In genomic region chr6:31740397-31741223, GRCh38 we compare ENCODE assay signal across 6 cellular contexts. TPM values are rescaled to one million over a fixed set of nuclear protein-coding genes. Genes with fewer than 3 reads are reported as not detected.
DNase-seq lines count a peak whose midpoint lies in the region; ATAC-seq and TF ChIP-seq lines count a peak whose summit lies in the region.

No MANE protein-coding gene starts in this region.

- H3K27ac ChIP-seq in mammary epithelial cell (ENCODE audit: insufficient read depth, low read depth, low read length) (peak overlapping the region; percentile 83), neural progenitor cell (peak overlapping the region; percentile 64)

- no peaks in the 10 kb centered on the region for H3K27me3 ChIP-seq in mammary epithelial cell (ENCODE audit: insufficient read depth, low read length)
- no peaks in the 10 kb centered on the region for H3K27me3 ChIP-seq in neural progenitor cell

- intact Hi-C loops in mammary epithelial cell (cut with micrococcal nuclease): no loop called here

- DNase-seq in T-helper 1 cell (no peak), mammary epithelial cell (no peak), neural progenitor cell (ENCODE audit: low spot score) (no peak), DMS 273 (lab: John Stamatoyannopoulos, UW; ENCODE audit: unreplicated experiment) (no peak)

- H4K20me1 ChIP-seq in mammary epithelial cell (ENCODE audit: insufficient read depth, low read length) (no peaks in the 10 kb centered on the region), neural progenitor cell (ENCODE audit: low read depth) (no peaks in the 10 kb centered on the region)

- 28% methylated on average over 24 of the region's 29 CpGs for WGBS in mammary epithelial cell (ENCODE audit: low coverage, missing lambda C conversion rate)

- H3K36me3 ChIP-seq in mammary epithelial cell (ENCODE audit: insufficient read depth, low read length) (peaks cover 4% of the 10 kb centered on the region), neural progenitor cell (no peaks in the 10 kb centered on the region)

- peak overlapping the region; percentile 96 for H3K4me3 Mint-ChIP-seq in T-helper 1 cell treated with Interleukin-12 subunit alpha and Interleukin-12 subunit beta and Interleukin-4 antibody, amounts not matched to agents 30 μg/mL and 1 μg/mL, for 36 hours
- H3K4me3 Mint-ChIP-seq in neural progenitor cell: peak overlapping the region; percentile 94

- no TSS peak for BruUV-seq in mammary epithelial cell (replicated peaks; lab: Mats Ljungman, UMichigan)

- H3K4me2 ChIP-seq in mammary epithelial cell (ENCODE audit: insufficient read depth, low read depth, low read length) (peak overlapping the region; percentile 97), neural progenitor cell (peak overlapping the region; percentile 76)

- no peaks in the 10 kb centered on the region for H3K27me3 Mint-ChIP-seq in T-helper 1 cell treated with Interleukin-12 subunit alpha and Interleukin-12 subunit beta and Interleukin-4 antibody, amounts not matched to agents 30 μg/mL and 1 μg/mL, for 36 hours (ENCODE audit: low read depth)
- H3K27me3 Mint-ChIP-seq in neural progenitor cell (ENCODE audit: insufficient read depth, low read depth): peaks cover 8% of the 10 kb centered on the region

- peak overlapping the region; percentile 93 for H3K27ac Mint-ChIP-seq in T-helper 1 cell treated with Interleukin-12 subunit alpha and Interleukin-12 subunit beta and Interleukin-4 antibody, amounts not matched to agents 30 μg/mL and 1 μg/mL, for 36 hours
- H3K27ac Mint-ChIP-seq in neural progenitor cell: peak overlapping the region; percentile 100

- H3K9ac ChIP-seq in mammary epithelial cell (ENCODE audit: insufficient read depth, low read length) (peak overlapping the region; percentile 76), neural progenitor cell (no peak overlapping the region)

- in situ Hi-C loops in mammary epithelial cell (cut with MboI; ENCODE audit: low sequenced_read_pairs in 2 of 2): no loop called here

- H2AFZ ChIP-seq in mammary epithelial cell (ENCODE audit: low read depth, low read length) (peak overlapping the region; percentile 89), neural progenitor cell (replicated peaks) (peak overlapping the region; percentile 5)

- no peak for TF ChIP-seq CTCF in mammary epithelial cell (conservative IDR thresholded peaks at IDR 0.05 in 1 of 2, IDR thresholded peaks at IDR 0.05 in 1 of 2; ENCODE audit: extremely low read depth in 1 of 2, insufficient read depth in 1 of 2, low read depth in 1 of 2, low read length in 2 of 2)
- TF ChIP-seq CTCF in neural progenitor cell (IDR thresholded peaks at IDR 0.05): no peak

- H3K4me1 ChIP-seq in mammary epithelial cell (ENCODE audit: insufficient read depth, low read length) (peaks cover 34% of the 10 kb centered on the region), neural progenitor cell (peaks cover 61% of the 10 kb centered on the region)

- H3K4me3 ChIP-seq in mammary epithelial cell (replicated peaks in 1 of 3; ENCODE audit: insufficient read depth in 1 of 3, low read depth in 2 of 3, low read length in 3 of 3) (peak overlapping the region; percentile 67 to 76 (median 74)), neural progenitor cell (peak overlapping the region; percentile 48)

- H3K4me1 Mint-ChIP-seq in T-helper 1 cell treated with Interleukin-12 subunit alpha and Interleukin-12 subunit beta and Interleukin-4 antibody, amounts not matched to agents 30 μg/mL and 1 μg/mL, for 36 hours (ENCODE audit: low read depth): peaks cover 59% of the 10 kb centered on the region
- H3K4me1 Mint-ChIP-seq in neural progenitor cell: peaks cover 76% of the 10 kb centered on the region

- H3K9me3 Mint-ChIP-seq in T-helper 1 cell treated with Interleukin-12 subunit alpha and Interleukin-12 subunit beta and Interleukin-4 antibody, amounts not matched to agents 30 μg/mL and 1 μg/mL, for 36 hours: no peaks in the 10 kb centered on the region
- H3K9me3 Mint-ChIP-seq in neural progenitor cell: no peaks in the 10 kb centered on the region

- dilution Hi-C loops in mammary epithelial cell (cut with HindIII; ENCODE audit: low sequenced_read_pairs): no loop called here

- peaks cover 66% of the 10 kb centered on the region for H3F3A ChIP-seq in neural progenitor cell (ENCODE audit: low read depth)

- CTCF ChIA-PET in mammary epithelial cell (lab: Charles Lee; ENCODE audit: low non-redundant PET): no interaction called here

- peaks cover 29% of the 10 kb centered on the region for H3K36me3 Mint-ChIP-seq in T-helper 1 cell treated with Interleukin-12 subunit alpha and Interleukin-12 subunit beta and Interleukin-4 antibody, amounts not matched to agents 30 μg/mL and 1 μg/mL, for 36 hours (ENCODE audit: low read depth)
- peaks cover 26% of the 10 kb centered on the region for H3K36me3 Mint-ChIP-seq in neural progenitor cell

- ATAC-seq in GM21423 (IDR thresholded peaks at IDR 0.05; ENCODE audit: unreplicated experiment): no peak

- H3K9me3 ChIP-seq in mammary epithelial cell (replicated peaks; ENCODE audit: insufficient read depth, low read length): no peaks in the 10 kb centered on the region
- no peaks in the 10 kb centered on the region for H3K9me3 ChIP-seq in neural progenitor cell (ENCODE audit: low read depth)

- H3K79me2 ChIP-seq in mammary epithelial cell (ENCODE audit: insufficient read depth, low read length) (peaks cover 18% of the 10 kb centered on the region), neural progenitor cell (ENCODE audit: low read depth) (peaks cover 26% of the 10 kb centered on the region)

RNA-seq across cellular contexts. Expression of gene MSH5, which starts 0.8 kb away (rescaled TPM):
- 10 to 100 TPM in 1 of 2 donors, 1 to 10 TPM in 1; 9.3 to 28.3 TPM for total RNA-seq in mammary epithelial cell
- 12.3 TPM for polyA plus RNA-seq in mammary epithelial cell
- polyA minus RNA-seq in mammary epithelial cell: 57.7 TPM
- 45.5 and 50.9 TPM in 2 replicates for total RNA-seq in neural progenitor cell (ENCODE audit: low replicate concordance)

RNA-seq across cellular contexts. Expression of gene CLIC1, which starts 4.3 kb away (rescaled TPM):
- 100 to 1,000 TPM; 343 to 506 TPM for total RNA-seq in mammary epithelial cell
- polyA plus RNA-seq in mammary epithelial cell: 872 TPM
- 679 TPM for polyA minus RNA-seq in mammary epithelial cell
- total RNA-seq in neural progenitor cell (ENCODE audit: low replicate concordance): 234 and 307 TPM in 2 replicates

RNA-seq across cellular contexts. Expression of gene DDAH2, which starts 11.5 kb away (rescaled TPM):
- total RNA-seq in mammary epithelial cell (10 to 100 TPM in 1 of 2 donors, 1 to 10 TPM in 1; 7.7 to 27.7 TPM), neural progenitor cell (ENCODE audit: low replicate concordance) (94.3 and 202 TPM in 2 replicates)
- polyA plus RNA-seq in mammary epithelial cell: 6.7 TPM
- 5.6 TPM for polyA minus RNA-seq in mammary epithelial cell

RNA-seq across cellular contexts. Expression of gene MPIG6B, which starts 17.4 kb away (rescaled TPM):
- total RNA-seq in mammary epithelial cell (not detected), neural progenitor cell (ENCODE audit: low replicate concordance) (not detected in 2 replicates)
- 0.09 TPM for polyA plus RNA-seq in mammary epithelial cell
- not detected for polyA minus RNA-seq in mammary epithelial cell

RNA-seq across cellular contexts. Expression of gene LY6G6C, which starts 19.1 kb away (rescaled TPM):
- total RNA-seq in mammary epithelial cell (under 1 TPM in 1 of 2 donors, not detected in 1; 0.45 TPM), neural progenitor cell (ENCODE audit: low replicate concordance) (not detected in 2 replicates)
- 0.56 TPM for polyA plus RNA-seq in mammary epithelial cell
- polyA minus RNA-seq in mammary epithelial cell: not detected
